ENCODE assay signal across 26 cellular contexts in genomic region chr21:26900980-26901379, GRCh38.
"Had no signal": no experiment of that assay in that cellular context is flagged by ENCODE, and none has a peak within 500 bp of the region (broad histone marks: within the 10 kb centered on the region; RNA-seq: fewer than 3 reads in every experiment).

No MANE protein-coding gene starts in this region.

- H3K79me2 ChIP-seq: hepatocyte had no signal

- H3K4me1 ChIP-seq: colonic mucosa, gastrocnemius medialis, heart left ventricle, neural progenitor cell, psoas muscle, sigmoid colon, stomach had no signal

- H3K27ac ChIP-seq: colonic mucosa, epithelial cell of prostate, gastrocnemius medialis, heart left ventricle, hepatocyte, neural progenitor cell, psoas muscle, sigmoid colon, stomach, thyroid gland had no signal

- H3K36me3 ChIP-seq: colonic mucosa, gastrocnemius medialis, heart left ventricle, neural progenitor cell, sigmoid colon, stomach, thyroid gland had no signal

- H2AFZ ChIP-seq: hepatocyte, neural progenitor cell had no signal

- H3K4me3 ChIP-seq: colonic mucosa, gastrocnemius medialis, heart left ventricle, hepatocyte, lung, mucosa of descending colon, neural progenitor cell, psoas muscle, sigmoid colon, stomach, thyroid gland had no signal

- ATAC-seq: esophagus mucosa; gastrocnemius medialis; heart left ventricle; left lobe of liver; mucosa of descending colon; naive thymus-derived CD4-positive, alpha-beta T cell; psoas muscle; right cardiac atrium; stimulated activated effector memory CD8-positive, alpha-beta T cell treated with anti-CD3 and anti-CD28 coated beads, Interleukin-12 subunit alpha, Interleukin-12 subunit beta, amount 100 ng/mL, for 72 hours had no signal

- DNase-seq: colonic mucosa; effector CD8-positive, alpha-beta T cell; endodermal cell; foreskin fibroblast; gastrocnemius medialis; heart left ventricle; kidney; mucosa of descending colon; naive thymus-derived CD4-positive, alpha-beta T cell; posterior cingulate gyrus; psoas muscle; right cardiac atrium; sigmoid colon; stimulated activated CD4-positive, alpha-beta T cell treated with anti-CD3 and anti-CD28 coated beads, Interleukin-2, amount 100 ng/mL, for 24 hours; stimulated activated CD4-positive, alpha-beta T cell treated with anti-CD3 and anti-CD28 coated beads, Interleukin-4, amount 100 ng/mL, for 24 hours; stimulated activated naive CD4-positive, alpha-beta T cell treated with Interleukin-2 at 50 U/mL for 16 hours; stomach; thyroid gland; trophoblast cell had no signal

- H3K27me3 ChIP-seq: colonic mucosa, gastrocnemius medialis, heart left ventricle, hepatocyte, neural progenitor cell, sigmoid colon, stomach, thyroid gland had no signal

- H3K9me3 ChIP-seq: colonic mucosa, gastrocnemius medialis, heart left ventricle, mucosa of descending colon, psoas muscle, sigmoid colon, stomach, thyroid gland had no signal

- H3K4me2 ChIP-seq: hepatocyte, neural progenitor cell had no signal
